ENCODE assay signal across 8 cellular contexts in the genomic region with DNA sequence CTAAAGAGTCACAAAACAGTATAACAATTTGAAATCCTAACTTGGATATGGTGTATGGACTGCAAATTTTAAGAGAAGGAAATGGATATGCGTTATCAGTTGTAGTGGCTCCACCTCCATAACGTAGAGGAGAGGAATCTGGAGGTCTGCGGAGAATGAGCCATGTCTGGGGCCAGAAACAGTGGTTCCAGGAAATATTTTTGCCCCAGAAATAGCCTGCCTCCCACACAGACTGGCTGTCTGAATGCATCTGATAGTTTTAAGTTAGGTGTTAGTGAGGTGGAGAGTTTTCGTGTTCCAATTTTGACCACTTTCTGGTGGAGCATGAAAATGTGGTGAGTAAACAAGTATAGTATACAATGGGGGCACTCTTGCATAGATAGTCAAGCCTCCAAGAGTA. TPM values are rescaled to one million over a fixed set of nuclear protein-coding genes. Genes with fewer than 3 reads are reported as not detected.
DNase-seq lines count a peak whose midpoint lies in the region; ATAC-seq, FAIRE-seq and TF ChIP-seq lines count a peak whose summit lies in the region.

No MANE protein-coding gene starts in this region.

- peak overlapping the region in 1 of 2 experiments; percentile 87; a peak in 3 of 4 replicates for H3K9ac ChIP-seq in K562 (ENCODE audit: insufficient read depth in 1 of 2, low read depth in 2 of 2, low read length in 2 of 2)
- no peak overlapping the region for H3K9ac ChIP-seq in trophoblast cell (ENCODE audit: low read length)

- TF ChIP-seq EP300 in K562 (IDR thresholded peaks at IDR 0.05; ENCODE audit: low read length), result peak; percentile 75; the same call in 1 of the 2 replicates

- WGBS in K562 (ENCODE audit: insufficient coverage, low coverage, missing lambda C conversion rate), result 2% methylated on average over 4 of the region's 4 CpGs
- WGBS in trophoblast cell (ENCODE audit: extremely low coverage, insufficient coverage, insufficient read length), result no CpG with 5 or more reads among the region's 4 CpGs
- WGBS in aorta, 2 donors, result 2 to 5% methylated on average over 4 of the region's 4 CpGs

- CTCF ChIA-PET in K562 (lab: Yijun Ruan, JAX; ENCODE audit: low intra/inter-chr PET ratio), result no interaction called here

- no peaks in the 10 kb centered on the region for H3K9me3 Mint-ChIP-seq in IgD-negative memory B cell

- no peak overlapping the region for H3K18ac ChIP-seq in trophoblast cell (ENCODE audit: low read length)

- intact Hi-C loops in K562 (cut with micrococcal nuclease), result loop anchor here (1.0 kb wide), 1 partner anchor 103 kb away; no protein-coding TSS in a partner anchor
- intact Hi-C loops in aorta (cut with DNase I), result no loop called here

- no peak for DNase-seq in GM18507 (ENCODE audit: extremely low spot score, insufficient read length, low read depth)
- peak; percentile 48 to 90 (median 68) for DNase-seq in K562 (ENCODE audit: extremely low read depth in 1 of 4, low spot score in 3 of 4)
- DNase-seq in trophoblast cell, result no peak
- DNase-seq in aorta, result no peak
- no peak for DNase-seq in cortex of kidney (lab: John Stamatoyannopoulos, UW)
- no peak for DNase-seq in NCI-H524 treated with DMSO at 0.1 percent for 48 hours (lab: John Stamatoyannopoulos, UW)
- no peak for DNase-seq in kidney glomerular epithelial cell (lab: John Stamatoyannopoulos, UW)

- H3K4me3 ChIP-seq in K562, result peak overlapping the region; percentile 75
- H3K4me3 ChIP-seq in trophoblast cell (ENCODE audit: low read depth, low read length), result no peak overlapping the region
- H3K4me3 ChIP-seq in aorta (ENCODE audit: low read length in 2 of 2), result peak overlapping the region in 1 of 2 donors; percentile 9

- peaks cover 20% of the 10 kb centered on the region for H3K36me3 ChIP-seq in K562 (ENCODE audit: control insufficient read depth, insufficient read depth, low read length)
- peaks cover 2% of the 10 kb centered on the region in 2 experiments for H3K36me3 ChIP-seq in trophoblast cell (ENCODE audit: control insufficient read depth in 1 of 2, insufficient read depth in 2 of 2, low read length in 2 of 2)
- H3K36me3 ChIP-seq in aorta (ENCODE audit: control insufficient read depth in 1 of 2, insufficient read depth in 2 of 2, low read length in 1 of 2), result no peaks in the 10 kb centered on the region

- H3K27ac ChIP-seq in K562 (ENCODE audit: extremely low read depth, low read depth, low read length) (peak overlapping the region; percentile 86), trophoblast cell (ENCODE audit: low read depth, low read length) (peak overlapping the region; percentile 29), aorta (ENCODE audit: low read depth in 1 of 2, low read length in 2 of 2) (no peak overlapping the region)

- FAIRE-seq in GM18507 (lab: Jason Lieb, UNC), result peak; percentile 50
- peak; percentile 93 for FAIRE-seq in K562 (lab: Jason Lieb, UNC)

- peaks cover 54 to 73% (median 58%) of the 10 kb centered on the region in 3 donors for H3K4me1 Mint-ChIP-seq in IgD-negative memory B cell

- no peaks in the 10 kb centered on the region for H3K27me3 Mint-ChIP-seq in IgD-negative memory B cell

- H4K91ac ChIP-seq in trophoblast cell (ENCODE audit: low read depth, low read length), result no peak overlapping the region

- no peak overlapping the region for H2AK5ac ChIP-seq in trophoblast cell (ENCODE audit: low read length)

- no peak for TF ChIP-seq POLR2A in K562 (conservative IDR thresholded peaks at IDR 0.05)

- H3K23ac ChIP-seq in trophoblast cell (ENCODE audit: low read length), result no peak overlapping the region

- H3K9me1 ChIP-seq in K562 (ENCODE audit: control insufficient read depth, insufficient read depth, low read length), result no peaks in the 10 kb centered on the region

- H3K27ac Mint-ChIP-seq in IgD-negative memory B cell, result peak overlapping the region; percentile 86 to 93 (median 90)

- H3K27me3 ChIP-seq in K562 (ENCODE audit: control insufficient read depth in 2 of 2, insufficient read depth in 2 of 2, low read length in 2 of 2) (no peaks in the 10 kb centered on the region), trophoblast cell (ENCODE audit: insufficient read depth, low read length) (no peaks in the 10 kb centered on the region), aorta (ENCODE audit: control insufficient read depth in 1 of 2, insufficient read depth in 2 of 2, low read length in 1 of 2) (no peaks in the 10 kb centered on the region)

- peak in 1 of 2 experiments; percentile 40; a peak in 3 of 4 replicates for TF ChIP-seq RAD21 in K562 (CRISPR knock-in tag; conservative IDR thresholded peaks at IDR 0.05 in 1 of 2, IDR thresholded peaks at IDR 0.05 in 1 of 2)

- H3K4me2 ChIP-seq in K562 (ENCODE audit: insufficient read depth, low read length), result peak overlapping the region; percentile 92
- peak overlapping the region; percentile 62 for H3K4me2 ChIP-seq in trophoblast cell (ENCODE audit: low read length)

- POLR2A ChIA-PET in K562 (lab: Yijun Ruan, JAX), result interaction anchor here (1.4 kb wide), 1 partner anchor 30 kb away, joined by 5 read pairs; no protein-coding TSS in a partner anchor

- H4K12ac ChIP-seq in trophoblast cell (ENCODE audit: low read depth, low read length), result no peak overlapping the region

- peaks cover 16 to 25% of the 10 kb centered on the region in 2 experiments; a peak in 4 of 5 replicates for H3K4me1 ChIP-seq in K562 (replicated peaks in 1 of 2; ENCODE audit: control insufficient read depth in 2 of 2, insufficient read depth in 2 of 2, low read length in 2 of 2)
- no peaks in the 10 kb centered on the region for H3K4me1 ChIP-seq in trophoblast cell (ENCODE audit: control insufficient read depth in 1 of 2, insufficient read depth in 2 of 2, low read length in 2 of 2)
- no peaks in the 10 kb centered on the region for H3K4me1 ChIP-seq in aorta (ENCODE audit: control insufficient read depth in 1 of 2, insufficient read depth in 2 of 2, low read length in 2 of 2)

- H3K79me1 ChIP-seq in trophoblast cell (ENCODE audit: low read length), result peaks cover 12% of the 10 kb centered on the region

- peak overlapping the region; percentile 96 to 99 (median 97) for H3K4me3 Mint-ChIP-seq in IgD-negative memory B cell

- TSS peak; percentile 38 for BruUV-seq in K562 (replicated peaks; lab: Mats Ljungman, UMichigan)

- H3K14ac ChIP-seq in trophoblast cell (ENCODE audit: low read length), result no peak overlapping the region

- no peak overlapping the region for H2BK120ac ChIP-seq in trophoblast cell (ENCODE audit: insufficient read depth, low read length, poor library complexity)

- no peaks in the 10 kb centered on the region for H4K20me1 ChIP-seq in K562 (replicated peaks; ENCODE audit: control insufficient read depth, insufficient read depth, low read length)

- H3K9me3 ChIP-seq in K562 (replicated peaks; ENCODE audit: control insufficient read depth, insufficient read depth, low read depth, low read length) (no peaks in the 10 kb centered on the region), trophoblast cell (ENCODE audit: insufficient read depth, low read depth, low read length) (no peaks in the 10 kb centered on the region), aorta (ENCODE audit: control insufficient read depth, low read length) (no peaks in the 10 kb centered on the region)

- ATAC-seq in K562, result peak; percentile 40
- no peak for ATAC-seq in aorta (ENCODE audit: low FRiP score)

- H2AFZ ChIP-seq in K562 (ENCODE audit: low read depth, low read length) (peak overlapping the region; percentile 2; the same call in 1 of the 2 replicates), trophoblast cell (ENCODE audit: insufficient read depth, low read length, poor library complexity) (no peak overlapping the region)

- no peak overlapping the region for H4K8ac ChIP-seq in trophoblast cell (ENCODE audit: low read depth, low read length)

- no peak overlapping the region for H2BK5ac ChIP-seq in trophoblast cell (ENCODE audit: low read depth, low read length, poor library complexity)

- TF ChIP-seq CTCF in K562 (IDR thresholded peaks at IDR 0.05 in 2 of 3, conservative IDR thresholded peaks at IDR 0.05 in 1 of 3; ENCODE audit: insufficient read depth in 2 of 3, low read depth in 1 of 3, low read length in 3 of 3), result no peak

- H3K36me3 Mint-ChIP-seq in IgD-negative memory B cell, result no peaks in the 10 kb centered on the region

- in situ Hi-C loops in K562 (cut with MboI), result no loop called here

- no peak overlapping the region for H2BK12ac ChIP-seq in trophoblast cell (ENCODE audit: low read length)

- H3K79me2 ChIP-seq in K562 (ENCODE audit: control insufficient read depth, insufficient read depth, low read length) (peaks cover 96% of the 10 kb centered on the region), trophoblast cell (ENCODE audit: control insufficient read depth, insufficient read depth, low read length, poor library complexity) (peaks cover 13% of the 10 kb centered on the region)

- H3K4ac ChIP-seq in trophoblast cell (ENCODE audit: low read depth, low read length), result no peak overlapping the region

RNA-seq across cellular contexts. Expression of a gene that starts 1.6 kb away (rescaled TPM):
- polyA plus RNA-seq in IgD-negative memory B cell, result 23.3 TPM
- total RNA-seq in K562 (2011; cell fraction: chromatin; rRNA removed; ENCODE audit: low replicate concordance), result 69.6 and 163 TPM in 2 replicates
- total RNA-seq in K562 (2011; cell fraction: nucleolus; rRNA removed), result 33.0 and 51.2 TPM in 2 replicates
- total RNA-seq in K562 (2011; cell fraction: nucleoplasm; rRNA removed), result 77.8 and 100 TPM in 2 replicates
- total RNA-seq in K562 (2014; rRNA removed), result 18.3 and 21.8 TPM in 2 replicates
- 31.3 and 38.8 TPM in 2 replicates for total RNA-seq in K562 (2014; rRNA removed; fragmentation: Illumina TruSeq; extraction: Trizol)
- total RNA-seq in K562 (2015; rRNA removed; fragmentation: Illumina TruSeq; extraction: Trizol), result 24.1 and 25.4 TPM in 2 replicates
- 23.2 and 27.1 TPM in 2 replicates for total RNA-seq in K562 (2021)
- polyA plus RNA-seq in K562 (2011; rRNA removed), result 30.6 and 43.6 TPM in 2 replicates
- polyA plus RNA-seq in K562 (2011; cell fraction: cytosol; rRNA removed), result 5.5 and 12.7 TPM in 2 replicates
- polyA plus RNA-seq in K562 (2011; cell fraction: nucleus; rRNA removed), result 24.1 and 28.1 TPM in 2 replicates
- 14.4 and 18.4 TPM in 2 replicates for polyA plus RNA-seq in K562 (2012)
- 26.1 and 28.8 TPM in 2 replicates for polyA plus RNA-seq in K562 (2014; fragmentation: Illumina TruSeq; extraction: Trizol)
- polyA plus RNA-seq in K562 (2014; fragmentation: Nextera tagmentation; extraction: Ambion mirVana), result 10 to 100 TPM; 17.9 to 18.2 TPM
- polyA plus RNA-seq in K562 (2014; rRNA removed), result 22.5 and 29.4 TPM in 2 replicates
- 44.6 and 45.0 TPM in 2 replicates for polyA minus RNA-seq in K562 (2011; rRNA and poly(A)+ RNA removed)
- polyA minus RNA-seq in K562 (2011; cell fraction: cytosol; rRNA and poly(A)+ RNA removed), result 7.9 and 17.2 TPM in 2 replicates
- polyA minus RNA-seq in K562 (2011; cell fraction: nucleus; rRNA and poly(A)+ RNA removed), result 29.2 and 40.9 TPM in 2 replicates
- polyA plus RNA-seq in trophoblast cell (2013), result 35.9 and 37.1 TPM in 2 replicates
- total RNA-seq in aorta, result 10 to 100 TPM; 38.0 to 38.4 TPM
- polyA plus RNA-seq in aorta, result 10 to 100 TPM in 1 of 2 donors, 1 to 10 TPM in 1; 8.8 to 14.1 TPM

RNA-seq across cellular contexts. Expression of a gene that starts 1.9 kb away (rescaled TPM):
- 40.7 TPM for polyA plus RNA-seq in IgD-negative memory B cell
- total RNA-seq in K562 (2011; cell fraction: chromatin; rRNA removed; ENCODE audit: low replicate concordance), result 16.0 and 31.5 TPM in 2 replicates
- total RNA-seq in K562 (2011; cell fraction: nucleolus; rRNA removed), result 15.5 and 21.3 TPM in 2 replicates
- 31.2 and 35.3 TPM in 2 replicates for total RNA-seq in K562 (2011; cell fraction: nucleoplasm; rRNA removed)
- total RNA-seq in K562 (2014; rRNA removed), result 12.5 TPM in 2 replicates
- total RNA-seq in K562 (2014; rRNA removed; fragmentation: Illumina TruSeq; extraction: Trizol), result 38.4 and 48.7 TPM in 2 replicates
- 30.1 and 38.4 TPM in 2 replicates for total RNA-seq in K562 (2015; rRNA removed; fragmentation: Illumina TruSeq; extraction: Trizol)
- 23.6 and 24.3 TPM in 2 replicates for total RNA-seq in K562 (2021)
- 45.5 and 66.0 TPM in 2 replicates for polyA plus RNA-seq in K562 (2011; rRNA removed)
- polyA plus RNA-seq in K562 (2011; cell fraction: cytosol; rRNA removed), result 15.7 and 31.1 TPM in 2 replicates
- polyA plus RNA-seq in K562 (2011; cell fraction: nucleus; rRNA removed), result 13.0 and 18.3 TPM in 2 replicates
- polyA plus RNA-seq in K562 (2012), result 41.1 and 47.8 TPM in 2 replicates
- 28.3 and 31.1 TPM in 2 replicates for polyA plus RNA-seq in K562 (2014; fragmentation: Illumina TruSeq; extraction: Trizol)
- 100 to 1,000 TPM; 136 to 140 TPM for polyA plus RNA-seq in K562 (2014; fragmentation: Nextera tagmentation; extraction: Ambion mirVana)
- polyA plus RNA-seq in K562 (2014; rRNA removed), result 36.9 and 42.7 TPM in 2 replicates
- polyA minus RNA-seq in K562 (2011; rRNA and poly(A)+ RNA removed), result 23.5 and 25.1 TPM in 2 replicates
- 9.4 and 9.8 TPM in 2 replicates for polyA minus RNA-seq in K562 (2011; cell fraction: cytosol; rRNA and poly(A)+ RNA removed)
- polyA minus RNA-seq in K562 (2011; cell fraction: nucleus; rRNA and poly(A)+ RNA removed), result 4.8 and 8.3 TPM in 2 replicates
- 18.3 and 19.1 TPM in 2 replicates for polyA plus RNA-seq in trophoblast cell (2013)
- total RNA-seq in aorta, result 10 to 100 TPM; 11.0 to 12.7 TPM
- polyA plus RNA-seq in aorta, result 10 to 100 TPM; 14.3 to 16.8 TPM

Comparison
In these comparisons a context has a peak if more than half of its experiments do, and no peak if none do; other contexts are left out.
1. DNase-seq: peak in K562 (4 of 4); none in GM18507 (single experiment), trophoblast cell (0 of 2), aorta (0 of 2), cortex of kidney (single experiment), NCI-H524 treated with DMSO at 0.1 percent for 48 hours (single experiment) and kidney glomerular epithelial cell (single experiment).
2. H3K27ac ChIP-seq: peak in K562 (single experiment) and trophoblast cell (single experiment); none in aorta (0 of 2).